25 cellular contexts compared by ENCODE assay signal in the genomic region with DNA sequence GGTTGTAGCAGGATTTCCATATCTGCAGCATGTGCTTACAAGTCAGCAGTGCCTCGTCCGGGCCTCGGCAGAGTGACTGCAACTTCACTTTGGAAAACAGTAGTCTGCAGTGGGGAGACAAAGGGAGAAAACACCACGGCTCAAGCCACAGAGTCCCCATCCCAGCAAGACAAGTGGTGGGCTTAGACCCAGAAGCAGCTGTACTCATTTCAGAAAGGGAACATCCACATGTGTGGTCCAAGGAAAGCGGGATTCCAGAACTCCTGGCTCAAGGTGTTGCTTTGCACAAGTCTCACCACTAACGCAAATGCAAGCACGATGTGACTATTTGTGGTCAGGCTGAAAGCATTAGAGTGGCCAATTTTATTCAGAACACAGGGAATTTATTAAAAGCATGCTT.
"Had no signal": no experiment of that assay in that cellular context is flagged by ENCODE, and none has a peak within 500 bp of the region (broad histone marks: within the 10 kb centered on the region; RNA-seq: fewer than 3 reads in every experiment).

No MANE protein-coding gene starts in this region.

- H3K4me3 Mint-ChIP-seq: mesothelial cell of epicardium; naive B cell; natural killer cell; nephron progenitor cell; neural progenitor cell; stimulated activated effector memory CD8-positive, alpha-beta T cell treated with anti-CD3 and anti-CD28 coated beads, Interleukin-12 subunit alpha, Interleukin-12 subunit beta, amount 100 ng/mL, for 72 hours; stimulated activated naive CD8-positive, alpha-beta T cell treated with anti-CD3 and anti-CD28 coated beads, Interleukin-15, Interleukin-2, amounts not matched to agents 100 ng/mL and 50 ng/mL, for 24 hours; type B pancreatic cell had no signal

- H3K9me3 ChIP-seq: left ventricle myocardium inferior, neutrophil, psoas muscle, right lobe of liver, spleen, suprapubic skin, thoracic aorta, tibial artery, uterus had no signal

- H3K4me2 ChIP-seq: neural progenitor cell had no signal

- H3K4me1 ChIP-seq: right lobe of liver, suprapubic skin, uterus had no signal

- H3K27me3 ChIP-seq: neural progenitor cell, neutrophil, right lobe of liver, spleen, suprapubic skin, tibial artery, uterus had no signal

- H3K27me3 Mint-ChIP-seq: stimulated activated naive CD8-positive, alpha-beta T cell treated with anti-CD3 and anti-CD28 coated beads, Interleukin-15, Interleukin-2, amounts not matched to agents 100 ng/mL and 50 ng/mL, for 24 hours; type B pancreatic cell had no signal

- H3K9me3 Mint-ChIP-seq: mesothelial cell of epicardium; natural killer cell; nephron progenitor cell; neural progenitor cell; stimulated activated effector memory CD8-positive, alpha-beta T cell treated with anti-CD3 and anti-CD28 coated beads, Interleukin-12 subunit alpha, Interleukin-12 subunit beta, amount 100 ng/mL, for 72 hours; stimulated activated naive CD8-positive, alpha-beta T cell treated with anti-CD3 and anti-CD28 coated beads, Interleukin-15, Interleukin-2, amounts not matched to agents 100 ng/mL and 50 ng/mL, for 24 hours; type B pancreatic cell had no signal

- H3K27ac Mint-ChIP-seq: mesothelial cell of epicardium; naive B cell; natural killer cell; nephron progenitor cell; neural progenitor cell; stimulated activated effector memory CD8-positive, alpha-beta T cell treated with anti-CD3 and anti-CD28 coated beads, Interleukin-12 subunit alpha, Interleukin-12 subunit beta, amount 100 ng/mL, for 72 hours; stimulated activated naive CD8-positive, alpha-beta T cell treated with anti-CD3 and anti-CD28 coated beads, Interleukin-15, Interleukin-2, amounts not matched to agents 100 ng/mL and 50 ng/mL, for 24 hours; type B pancreatic cell had no signal

- H3K27ac ChIP-seq: left ventricle myocardium inferior, neural progenitor cell, neutrophil, parathyroid adenoma, psoas muscle, right lobe of liver, skin epidermis, spleen, suprapubic skin, thoracic aorta, tibial artery, uterus had no signal

- H3K36me3 Mint-ChIP-seq: natural killer cell; stimulated activated effector memory CD8-positive, alpha-beta T cell treated with anti-CD3 and anti-CD28 coated beads, Interleukin-12 subunit alpha, Interleukin-12 subunit beta, amount 100 ng/mL, for 72 hours had no signal

- H3K4me3 ChIP-seq: left ventricle myocardium inferior, lung, neural progenitor cell, psoas muscle, right lobe of liver, skin epidermis, spleen, suprapubic skin, thoracic aorta, tibial artery, uterus had no signal

- H3K36me3 ChIP-seq: neural progenitor cell, right lobe of liver, suprapubic skin, thoracic aorta, tibial artery, uterus had no signal

- H3K79me2 ChIP-seq: parathyroid adenoma had no signal

- DNase-seq: islet precursor cell; left ventricle myocardium inferior; mesendoderm; naive B cell; natural killer cell; nephron progenitor cell; occipital lobe; psoas muscle; right lobe of liver; spleen; stimulated activated CD4-positive, alpha-beta T cell treated with anti-CD3 and anti-CD28 coated beads, Interleukin-4, amount 100 ng/mL, for 24 hours; stimulated activated naive CD4-positive, alpha-beta T cell; tibial artery; uterus had no signal

- H2AFZ ChIP-seq: neural progenitor cell, parathyroid adenoma had no signal

- H3K9ac ChIP-seq: neural progenitor cell, parathyroid adenoma had no signal

- ATAC-seq: natural killer cell; psoas muscle; right lobe of liver; stimulated activated effector memory CD8-positive, alpha-beta T cell treated with anti-CD3 and anti-CD28 coated beads, Interleukin-12 subunit alpha, Interleukin-12 subunit beta, amount 100 ng/mL, for 72 hours had no signal

- H3K4me1 Mint-ChIP-seq: natural killer cell; stimulated activated effector memory CD8-positive, alpha-beta T cell treated with anti-CD3 and anti-CD28 coated beads, Interleukin-12 subunit alpha, Interleukin-12 subunit beta, amount 100 ng/mL, for 72 hours had no signal
